In the genomic region with DNA sequence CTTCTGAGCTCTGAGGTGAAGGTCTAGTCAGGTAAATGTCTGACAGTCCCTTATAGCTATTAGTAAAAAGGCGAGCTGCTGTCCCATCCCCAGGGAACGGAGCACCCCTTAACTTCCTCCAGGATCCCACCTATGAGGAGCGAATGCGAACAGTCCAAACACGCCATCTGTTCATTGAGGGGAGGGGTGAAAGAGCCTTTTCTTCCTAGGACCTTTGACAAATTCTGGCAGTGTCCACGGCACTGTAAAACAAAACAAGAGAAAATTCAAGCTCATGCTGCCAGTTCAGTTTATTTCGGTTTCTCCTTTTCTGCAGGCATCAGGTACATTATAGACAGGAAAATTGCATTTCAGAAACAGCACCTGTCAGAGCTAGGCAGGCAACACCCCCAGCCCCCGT, we compare ENCODE assay signal across 19 cellular contexts.
DNase-seq lines count a peak whose midpoint lies in the region; ATAC-seq and TF ChIP-seq lines count a peak whose summit lies in the region.
"Had no signal": no experiment of that assay in that cellular context is flagged by ENCODE, and none has a peak within 500 bp of the region (broad histone marks: within the 10 kb centered on the region; RNA-seq: fewer than 3 reads in every experiment).

No MANE protein-coding gene starts in this region.

- H3K4me3 Mint-ChIP-seq in nephron: peak overlapping the region; percentile 72 to 83 (median 81)
- H3K4me3 Mint-ChIP-seq: B cell; CD8-positive, alpha-beta T cell had no signal

- ATAC-seq in HG03457 (IDR thresholded peaks at IDR 0.05; ENCODE audit: unreplicated experiment) (no peak), HG03439 (IDR thresholded peaks at IDR 0.05; ENCODE audit: unreplicated experiment) (no peak)
- ATAC-seq: CD8-positive, alpha-beta T cell; GM12878 had no signal

- peaks cover 17% of the 10 kb centered on the region for H3K4me1 Mint-ChIP-seq in nephron
- H3K4me1 Mint-ChIP-seq: B cell had no signal

- peaks cover 35% of the 10 kb centered on the region for H3K27me3 Mint-ChIP-seq in nephron (ENCODE audit: low read depth)

- no peak for TF ChIP-seq CTCF in nephron (IDR thresholded peaks at IDR 0.05; ENCODE audit: unreplicated experiment in 3 of 3)

- peaks cover 11% of the 10 kb centered on the region for H3K36me3 Mint-ChIP-seq in nephron (ENCODE audit: low read depth)
- H3K36me3 Mint-ChIP-seq: CD4-positive, CD25-positive, alpha-beta regulatory T cell; CD8-positive, alpha-beta T cell had no signal

- peak; percentile 44 for DNase-seq in NCI-H2171 treated with DMSO at 0.1 percent for 48 hours (lab: John Stamatoyannopoulos, UW)
- DNase-seq in NCI-H2171 (lab: John Stamatoyannopoulos, UW): no peak
- DNase-seq in cerebellum (ENCODE audit: low spot score): peak; percentile 65
- DNase-seq in NCI-H774 (lab: John Stamatoyannopoulos, UW): no peak
- DNase-seq in retina: no peak
- DNase-seq: Caco-2; CD4-positive, CD25-positive, alpha-beta regulatory T cell; CD8-positive, alpha-beta T cell; DMS153; DND-41; GDM1; GM23248; H7; HCEC 1CT had no signal

- H3K27ac Mint-ChIP-seq in nephron: peak overlapping the region in 1 of 3 experiments; percentile 30
- H3K27ac Mint-ChIP-seq: B cell; CD4-positive, CD25-positive, alpha-beta regulatory T cell; CD8-positive, alpha-beta T cell had no signal

- H3K9me3 Mint-ChIP-seq in nephron: no peaks in the 10 kb centered on the region
- H3K9me3 Mint-ChIP-seq: CD8-positive, alpha-beta T cell had no signal

Comparison
In these comparisons a context has a peak if more than half of its experiments do, and no peak if none do; other contexts are left out.
1. DNase-seq: peak in NCI-H2171 treated with DMSO at 0.1 percent for 48 hours (single experiment) and cerebellum (single experiment); none in NCI-H2171 (single experiment), NCI-H774 (single experiment) and retina (single experiment).